11 cellular contexts compared by ENCODE assay signal in the genomic region with DNA sequence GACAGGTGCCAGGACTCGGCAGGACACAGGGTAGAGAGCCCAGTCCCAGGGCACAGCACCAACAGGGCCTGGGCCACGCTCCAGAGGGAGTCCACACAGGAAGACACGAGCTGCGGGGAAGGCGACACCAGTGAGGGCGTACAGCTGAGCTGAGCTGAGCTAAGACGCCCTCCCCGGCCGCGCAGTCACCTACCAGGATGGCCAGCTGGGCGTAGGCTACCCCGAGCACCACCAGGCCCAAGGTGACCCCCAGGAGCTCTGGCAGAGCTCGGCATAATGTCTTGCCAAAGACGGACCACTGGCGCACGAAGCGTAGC. TPM values are rescaled to one million over a fixed set of nuclear protein-coding genes. Genes with fewer than 3 reads are reported as not detected.
DNase-seq lines count a peak whose midpoint lies in the region; ATAC-seq and TF ChIP-seq lines count a peak whose summit lies in the region.
"Had no signal": no experiment of that assay in that cellular context is flagged by ENCODE, and none has a peak within 500 bp of the region (broad histone marks: within the 10 kb centered on the region; RNA-seq: fewer than 3 reads in every experiment).

No MANE protein-coding gene starts in this region.

- H3K4me3 ChIP-seq in body of pancreas (no peak overlapping the region), right cardiac atrium (ENCODE audit: low read length) (no peak overlapping the region), muscle layer of colon (ENCODE audit: low read depth in 1 of 2, low read length in 2 of 2) (no peak overlapping the region), vagina (no peak overlapping the region), BE2C (ENCODE audit: low read depth, low read length) (no peak overlapping the region)
- H3K4me3 ChIP-seq: ovary had no signal

- H3K4me1 ChIP-seq in body of pancreas (peaks cover 31% of the 10 kb centered on the region), right cardiac atrium (ENCODE audit: control insufficient read depth, insufficient read depth, low read length) (no peaks in the 10 kb centered on the region), muscle layer of colon (ENCODE audit: insufficient read depth, low read length) (peaks cover 15% of the 10 kb centered on the region), vagina (peaks cover 22% of the 10 kb centered on the region), BE2C (peaks cover 4% of the 10 kb centered on the region; the same call in 1 of the 2 replicates)

- TF ChIP-seq CTCF in body of pancreas (IDR thresholded peaks at IDR 0.05): no peak
- TF ChIP-seq CTCF in vagina (IDR thresholded peaks at IDR 0.05): no peak
- TF ChIP-seq CTCF in BE2C (IDR thresholded peaks at IDR 0.05; ENCODE audit: low read depth, low read length): no peak

- H3K9ac ChIP-seq in muscle layer of colon (ENCODE audit: low read length): no peak overlapping the region

- ATAC-seq in body of pancreas (peak; percentile 8), right cardiac atrium (peak; percentile 4 to 10), GM21367 (IDR thresholded peaks at IDR 0.05; ENCODE audit: unreplicated experiment) (no peak)

- intact Hi-C loops in body of pancreas (cut with DNase I) (no loop called here), right cardiac atrium (cut with DNase I) (no loop called here), vagina (cut with DNase I) (no loop called here)

- DNase-seq in body of pancreas (peak in 2 of 4 donors; percentile 43 to 57), right cardiac atrium (no peak), vagina (ENCODE audit: extremely low spot score in 2 of 2) (no peak), BE2C (no peak)
- no peak for DNase-seq in effector CD8-positive, alpha-beta T cell (lab: John Stamatoyannopoulos, UW)
- DNase-seq: activated CD4-positive, alpha-beta T cell treated with anti-CD3 and anti-CD28 coated beads, Interleukin-2, amount 10 ng/mL, durations not matched to agents 7 days and 5 days; COR-L47; stimulated activated naive CD8-positive, alpha-beta T cell treated with anti-CD3 and anti-CD28 coated beads, Interleukin-15, amount 100 ng/mL, for 72 hours had no signal

- H3K9me3 ChIP-seq in body of pancreas (no peaks in the 10 kb centered on the region), right cardiac atrium (ENCODE audit: control insufficient read depth, low read length) (no peaks in the 10 kb centered on the region), muscle layer of colon (ENCODE audit: low read length) (no peaks in the 10 kb centered on the region), vagina (no peaks in the 10 kb centered on the region), BE2C (no peaks in the 10 kb centered on the region)
- H3K9me3 ChIP-seq: ovary had no signal

- H3K27ac ChIP-seq in body of pancreas (peak overlapping the region; percentile 48 to 90 (median 84)), right cardiac atrium (ENCODE audit: low read length) (peak overlapping the region; percentile 53), muscle layer of colon (ENCODE audit: low read depth, low read length) (peak overlapping the region; percentile 34), vagina (peak overlapping the region; percentile 33)
- H3K27ac ChIP-seq: ovary had no signal

- peaks cover 4 to 10% of the 10 kb centered on the region in 2 donors for H3K36me3 ChIP-seq in body of pancreas (replicated peaks in 1 of 2; ENCODE audit: insufficient read depth in 1 of 2, low read depth in 2 of 2)
- peaks cover 65% of the 10 kb centered on the region for H3K36me3 ChIP-seq in muscle layer of colon (ENCODE audit: insufficient read depth, low read length)
- H3K36me3 ChIP-seq in vagina: peaks cover 0 to 70% of the 10 kb centered on the region in 2 donors
- H3K36me3 ChIP-seq in BE2C: peaks cover 60% of the 10 kb centered on the region
- H3K36me3 ChIP-seq: ovary had no signal

- no peaks in the 10 kb centered on the region for H3K27me3 ChIP-seq in body of pancreas
- no peaks in the 10 kb centered on the region for H3K27me3 ChIP-seq in right cardiac atrium (ENCODE audit: control insufficient read depth, insufficient read depth)
- no peaks in the 10 kb centered on the region for H3K27me3 ChIP-seq in muscle layer of colon (ENCODE audit: control insufficient read depth in 1 of 2, insufficient read depth in 2 of 2, low read length in 2 of 2)
- H3K27me3 ChIP-seq in vagina: no peaks in the 10 kb centered on the region
- H3K27me3 ChIP-seq in BE2C: no peaks in the 10 kb centered on the region
- H3K27me3 ChIP-seq: ovary had no signal

- no peak for TF ChIP-seq POLR2A in body of pancreas (IDR thresholded peaks at IDR 0.05)
- no peak for TF ChIP-seq POLR2A in vagina (IDR thresholded peaks at IDR 0.05)

- 0 to 57% methylated on average over 1 to 13 of the region's 17 CpGs for WGBS in body of pancreas, 2 donors
- WGBS in right cardiac atrium: 75% methylated on average over 17 of the region's 17 CpGs

RNA-seq across cellular contexts. Expression of a gene that starts 42.7 kb away (rescaled TPM):
- total RNA-seq in body of pancreas (100 to 1,000 TPM in 1 of 2 donors, 10 to 100 TPM in 1; 73.9 to 152 TPM), right cardiac atrium (10 to 100 TPM; 67.3 to 72.4 (median 69.4) TPM), vagina (78.6 TPM)
- 34.7 TPM for polyA plus RNA-seq in right cardiac atrium
- 238 TPM for polyA plus RNA-seq in BE2C (2012; ENCODE audit: insufficient read depth, insufficient read length, low read depth)

RNA-seq across cellular contexts. Expression of a gene that starts 42.8 kb away (rescaled TPM):
- total RNA-seq in body of pancreas: 10 to 100 TPM; 15.2 to 19.7 TPM
- total RNA-seq in right cardiac atrium: 10 to 100 TPM in 3 of 4 donors, 1 to 10 TPM in 1; 4.3 to 14.0 (median 12.5) TPM
- polyA plus RNA-seq in right cardiac atrium: 21.3 TPM
- 28.5 TPM for total RNA-seq in vagina
- 176 TPM for polyA plus RNA-seq in BE2C (2012; ENCODE audit: insufficient read depth, insufficient read length, low read depth)

RNA-seq across cellular contexts. Expression of a gene that starts 45.3 kb away (rescaled TPM):
- total RNA-seq in body of pancreas (100 to 1,000 TPM in 1 of 2 donors, 10 to 100 TPM in 1; 78.9 to 237 TPM), right cardiac atrium (100 to 1,000 TPM in 2 of 4 donors, 10 to 100 TPM in 2; 95.9 to 111 (median 99.1) TPM), vagina (153 TPM)
- 98.4 TPM for polyA plus RNA-seq in right cardiac atrium
- polyA plus RNA-seq in BE2C (2012; ENCODE audit: insufficient read depth, insufficient read length, low read depth): 375 TPM

RNA-seq across cellular contexts. Expression of a gene that starts 58.0 kb away (rescaled TPM):
- total RNA-seq in body of pancreas (10 to 100 TPM; 25.4 to 28.8 TPM), right cardiac atrium (under 1 TPM in 3 of 4 donors, not detected in 1; 0.24 to 0.89 (median 0.88) TPM), vagina (1.5 TPM)
- 0.95 TPM for polyA plus RNA-seq in right cardiac atrium
- 9.1 TPM for polyA plus RNA-seq in BE2C (2012; ENCODE audit: insufficient read depth, insufficient read length, low read depth)

Comparison
In these comparisons a context has a peak if more than half of its experiments do, and no peak if none do; other contexts are left out.
1. H3K27ac ChIP-seq: peak in every context shown above with its lines; median percentile 84 in body of pancreas; 53 in right cardiac atrium; 34 in muscle layer of colon; 33 in vagina.